9 cellular contexts compared by ENCODE assay signal in the genomic region with DNA sequence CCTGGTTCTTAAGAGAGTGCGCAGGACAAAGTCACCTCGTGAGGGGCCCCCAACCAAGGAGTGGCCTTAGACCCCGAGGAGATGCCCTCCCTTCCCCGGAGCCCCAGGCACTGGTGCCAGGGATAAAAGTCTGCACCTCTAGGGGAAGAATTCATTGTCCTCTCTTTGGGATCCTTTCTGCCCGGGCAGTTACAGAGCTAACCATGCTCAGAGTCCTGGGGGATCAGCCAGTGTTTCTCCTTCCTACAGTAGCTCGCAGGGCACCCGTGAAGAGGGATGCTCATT. TPM values are rescaled to one million over a fixed set of nuclear protein-coding genes. Genes with fewer than 3 reads are reported as not detected.
DNase-seq lines count a peak whose midpoint lies in the region; ATAC-seq and TF ChIP-seq lines count a peak whose summit lies in the region.
"Had no signal": no experiment of that assay in that cellular context is flagged by ENCODE, and none has a peak within 500 bp of the region (broad histone marks: within the 10 kb centered on the region; RNA-seq: fewer than 3 reads in every experiment).

No MANE protein-coding gene starts in this region.

- peak overlapping the region; percentile 48 for H3K4me3 ChIP-seq in OCI-LY1 (ENCODE audit: low read depth, low read length, poor library complexity, severe bottlenecking)

- CTCF ChIA-PET in CD4-positive, alpha-beta T cell (lab: Charles Lee), result interaction anchor here (0.6 to 3.8 kb wide), 4 partner anchors 36 to 56 kb away, joined by 3 to 14 read pairs (median 7); no protein-coding TSS in a partner anchor

- H3K9me2 ChIP-seq in OCI-LY1 (ENCODE audit: low read depth, low read length), result no peaks in the 10 kb centered on the region

- no peak for DNase-seq in CD4-positive, alpha-beta T cell
- no peak for DNase-seq in effector memory CD8-positive, alpha-beta T cell
- DNase-seq in osteocyte (ENCODE audit: extremely low spot score, unreplicated experiment) (peak; percentile 77), HuH-7.5 (ENCODE audit: low spot score) (no peak), SIG-M5 treated with dmso at 0.1 percent for 504 hours (lab: John Stamatoyannopoulos, UW; ENCODE audit: unreplicated experiment) (no peak)

- no peak for TF ChIP-seq CTCF in CD4-positive, alpha-beta T cell (IDR thresholded peaks at IDR 0.05)
- no peak for TF ChIP-seq CTCF in OCI-LY1 (IDR thresholded peaks at IDR 0.05; ENCODE audit: low read length)
- no peak for TF ChIP-seq CTCF in osteocyte (IDR thresholded peaks at IDR 0.05)

- peaks cover 48% of the 10 kb centered on the region for H3K4me1 Mint-ChIP-seq in CD4-positive, alpha-beta T cell (ENCODE audit: low read depth)
- peaks cover 37 to 42% of the 10 kb centered on the region in 2 donors for H3K4me1 Mint-ChIP-seq in effector memory CD8-positive, alpha-beta T cell (ENCODE audit: low read depth in 2 of 2)
- H3K4me1 Mint-ChIP-seq in osteocyte (ENCODE audit: unreplicated experiment), result peaks cover 44% of the 10 kb centered on the region

- H3K27ac ChIP-seq in CD4-positive, alpha-beta T cell (ENCODE audit: low read depth, low read length), result no peak overlapping the region
- H3K27ac ChIP-seq in OCI-LY1 (ENCODE audit: low read depth, low read length, poor library complexity, severe bottlenecking), result peak overlapping the region; percentile 63

- H3K9ac ChIP-seq in OCI-LY1 (ENCODE audit: low read length), result peak overlapping the region; percentile 39; the same call in 1 of the 2 replicates

- POLR2A ChIA-PET in CD4-positive, alpha-beta T cell (lab: Charles Lee), result interaction anchor here (1.0 to 2.1 kb wide), 4 partner anchors 10 to 37 kb away, joined by 3 to 14 read pairs (median 4); no protein-coding TSS in a partner anchor

- no peak for ATAC-seq in CD4-positive, alpha-beta T cell (ENCODE audit: poor library complexity)
- ATAC-seq in effector memory CD8-positive, alpha-beta T cell (replicated peaks), result no peak
- ATAC-seq in HG03045 (IDR thresholded peaks at IDR 0.05; ENCODE audit: unreplicated experiment) (no peak), HG03039 (IDR thresholded peaks at IDR 0.05; ENCODE audit: unreplicated experiment) (no peak)

- no peaks in the 10 kb centered on the region for H3K27me3 ChIP-seq in CD4-positive, alpha-beta T cell (ENCODE audit: control insufficient read depth, insufficient read depth, low read length)
- no peaks in the 10 kb centered on the region for H3K27me3 ChIP-seq in OCI-LY1 (ENCODE audit: insufficient read depth, low read length)

- no peaks in the 10 kb centered on the region for H4K20me1 ChIP-seq in OCI-LY1 (ENCODE audit: insufficient read depth, low read length)

- no peaks in the 10 kb centered on the region for H3K36me3 ChIP-seq in OCI-LY1 (ENCODE audit: insufficient read depth, low read length)

- peak overlapping the region; percentile 62 for H3K4me2 ChIP-seq in OCI-LY1 (ENCODE audit: low read length)

- H3K27ac Mint-ChIP-seq in CD4-positive, alpha-beta T cell, result peak overlapping the region; percentile 76
- H3K27ac Mint-ChIP-seq in effector memory CD8-positive, alpha-beta T cell, result peak overlapping the region; percentile 69 to 86
- H3K27ac Mint-ChIP-seq in osteocyte (ENCODE audit: unreplicated experiment), result no peak overlapping the region

- H3K27me3 Mint-ChIP-seq in CD4-positive, alpha-beta T cell, result no peaks in the 10 kb centered on the region
- H3K27me3 Mint-ChIP-seq in effector memory CD8-positive, alpha-beta T cell, result no peaks in the 10 kb centered on the region
- peaks cover 3% of the 10 kb centered on the region for H3K27me3 Mint-ChIP-seq in osteocyte (ENCODE audit: unreplicated experiment)

- no peaks in the 10 kb centered on the region for H3K9me3 Mint-ChIP-seq in CD4-positive, alpha-beta T cell
- H3K9me3 Mint-ChIP-seq in effector memory CD8-positive, alpha-beta T cell, result no peaks in the 10 kb centered on the region
- no peaks in the 10 kb centered on the region for H3K9me3 Mint-ChIP-seq in osteocyte (ENCODE audit: unreplicated experiment)
- H3K9me3 Mint-ChIP-seq: activated T-helper 1 cell treated with anti-CD3 and anti-CD28 coated beads, Interleukin-12 subunit alpha, Interleukin-12 subunit beta, Interleukin-2, Interleukin-4 antibody, amounts not matched to agents 30 ng/mL and 10 ng/mL and 1 ng/mL, durations not matched to agents 14 hours and 24 hours and 36 hours had no signal

- H3K36me3 Mint-ChIP-seq in CD4-positive, alpha-beta T cell (ENCODE audit: low read depth), result no peaks in the 10 kb centered on the region
- H3K36me3 Mint-ChIP-seq in effector memory CD8-positive, alpha-beta T cell (ENCODE audit: insufficient read depth), result peaks cover 16% of the 10 kb centered on the region
- no peaks in the 10 kb centered on the region for H3K36me3 Mint-ChIP-seq in osteocyte (ENCODE audit: unreplicated experiment)

- no peaks in the 10 kb centered on the region for H3F3A ChIP-seq in OCI-LY1 (ENCODE audit: insufficient read depth, low read length)

- H2AFZ ChIP-seq in OCI-LY1 (ENCODE audit: low read length), result no peak overlapping the region

- no peak overlapping the region for H3K4me3 Mint-ChIP-seq in CD4-positive, alpha-beta T cell
- peak overlapping the region in 1 of 2 donors; percentile 70 for H3K4me3 Mint-ChIP-seq in effector memory CD8-positive, alpha-beta T cell
- no peak overlapping the region for H3K4me3 Mint-ChIP-seq in osteocyte (ENCODE audit: unreplicated experiment)

- H3K79me2 ChIP-seq in OCI-LY1 (ENCODE audit: insufficient read depth, low read length), result peaks cover 15% of the 10 kb centered on the region

- H3K4me1 ChIP-seq in OCI-LY1 (ENCODE audit: insufficient read depth, low read length, severe bottlenecking), result peaks cover 40% of the 10 kb centered on the region

- intact Hi-C loops in CD4-positive, alpha-beta T cell (cut with DNase I, micrococcal nuclease), result loop anchor here in 1 of 2 experiments (10.0 kb wide), 1 partner anchor 399 kb away; a partner anchor contains a TSS

- H3K9me3 ChIP-seq in CD4-positive, alpha-beta T cell (ENCODE audit: control insufficient read depth, low read length), result no peaks in the 10 kb centered on the region
- H3K9me3 ChIP-seq in OCI-LY1 (ENCODE audit: low read length), result no peaks in the 10 kb centered on the region

RNA-seq across cellular contexts. Expression of a gene that starts 3.0 kb away (rescaled TPM):
- 100 to 1,000 TPM; 115 to 128 TPM for total RNA-seq in CD4-positive, alpha-beta T cell
- total RNA-seq in osteocyte, result 24.1 and 26.7 TPM in 2 replicates
